Comparison of ENCODE assay signal across 10 cellular contexts in the genomic region with DNA sequence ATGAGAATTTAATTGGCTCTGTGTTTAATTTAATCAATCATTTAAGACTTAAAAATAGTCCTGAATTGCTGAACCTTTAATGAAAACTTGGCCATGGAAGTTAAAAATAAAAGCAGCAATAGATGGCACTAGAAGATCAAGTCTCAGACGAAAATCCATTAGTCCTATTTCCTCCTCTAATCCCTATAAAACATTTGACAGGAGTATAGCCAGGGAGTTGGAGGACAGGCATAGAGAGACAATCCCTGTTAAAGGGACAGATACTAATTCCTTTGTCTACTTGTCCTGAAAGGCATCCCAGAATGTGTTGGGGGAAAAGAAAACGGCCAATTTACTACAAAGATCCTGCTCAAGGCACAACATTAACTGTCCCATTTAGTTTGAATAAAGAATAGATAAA.
A peak's percentile ranks its signal among the peaks of the same experiment; 100 is the strongest.
DNase-seq lines count a peak whose midpoint lies in the region; ATAC-seq, FAIRE-seq and TF ChIP-seq lines count a peak whose summit lies in the region.
"Had no signal": no experiment of that assay in that cellular context is flagged by ENCODE, and none has a peak within 500 bp of the region (broad histone marks: within the 10 kb centered on the region; RNA-seq: fewer than 3 reads in every experiment).

No MANE protein-coding gene starts in this region.

- H3K27me3 ChIP-seq in astrocyte (ENCODE audit: insufficient read depth, low read length) = no peaks in the 10 kb centered on the region

- FAIRE-seq in D721Med (lab: Jason Lieb, UNC) (peak; percentile 48), astrocyte (lab: Jason Lieb, UNC) (no peak)
- FAIRE-seq: endometrium had no signal

- H3K9me3 ChIP-seq in astrocyte (ENCODE audit: insufficient read depth, low read depth, low read length) = no peaks in the 10 kb centered on the region

- peak overlapping the region; percentile 61 for H2AFZ ChIP-seq in astrocyte (ENCODE audit: low read depth, low read length)

- H3K36me3 Mint-ChIP-seq in astrocyte (ENCODE audit: low read depth, unreplicated experiment) = no peaks in the 10 kb centered on the region

- H3K79me2 ChIP-seq in astrocyte (ENCODE audit: insufficient read depth, low read length) = no peaks in the 10 kb centered on the region

- peak overlapping the region; percentile 72 for H3K4me2 ChIP-seq in astrocyte (ENCODE audit: low read length)

- H3K4me1 Mint-ChIP-seq in astrocyte (ENCODE audit: low read depth, unreplicated experiment) = peaks cover 7% of the 10 kb centered on the region

- intact Hi-C loops in cardiac septum (cut with DNase I) = no loop called here

- DNase-seq in D721Med (ENCODE audit: insufficient read length, low spot score) = peak; percentile 9
- peak; percentile 43 for DNase-seq in NCI-H1694 (lab: John Stamatoyannopoulos, UW)
- DNase-seq in astrocyte (ENCODE audit: low read depth) = peak; percentile 4
- DNase-seq in left kidney (ENCODE audit: low read depth, low spot score) = peak; percentile 26
- no peak for DNase-seq in DMS79 treated with DMSO at 0.1 percent for 48 hours (lab: John Stamatoyannopoulos, UW)
- DNase-seq in cardiac septum (ENCODE audit: low spot score) = no peak
- DNase-seq: activated CD8-positive, alpha-beta memory T cell treated with anti-CD3 and anti-CD28 coated beads for 24 hours had no signal

- peak overlapping the region; percentile 17 for H3K4me3 Mint-ChIP-seq in astrocyte (ENCODE audit: unreplicated experiment)

- H3K9ac ChIP-seq in astrocyte (ENCODE audit: low read length) = peak overlapping the region; percentile 41

- ATAC-seq in GM19035 (IDR thresholded peaks at IDR 0.05; ENCODE audit: unreplicated experiment) = no peak
- no peak for ATAC-seq in GM19023 (IDR thresholded peaks at IDR 0.05; ENCODE audit: unreplicated experiment)

- H3K4me3 ChIP-seq in astrocyte (ENCODE audit: insufficient read depth, low read depth, low read length) = peak overlapping the region; percentile 17

- H3K27ac Mint-ChIP-seq in astrocyte (ENCODE audit: unreplicated experiment) = peak overlapping the region; percentile 85

- H3K4me1 ChIP-seq in astrocyte (ENCODE audit: insufficient read depth, low read length) = peaks cover 4% of the 10 kb centered on the region

- H3K27ac ChIP-seq in astrocyte (ENCODE audit: low read depth, low read length) = peak overlapping the region; percentile 43

- no peaks in the 10 kb centered on the region for H4K20me1 ChIP-seq in astrocyte (ENCODE audit: insufficient read depth, low read length)

- H3K36me3 ChIP-seq in astrocyte (ENCODE audit: insufficient read depth, low read length) = no peaks in the 10 kb centered on the region

- H3K9me3 Mint-ChIP-seq in astrocyte (ENCODE audit: unreplicated experiment) = peaks cover 2% of the 10 kb centered on the region

- TF ChIP-seq CTCF in D721Med (IDR thresholded peaks at IDR 0.05; ENCODE audit: insufficient read depth, missing control alignments) (peak; percentile 68), astrocyte (IDR thresholded peaks at IDR 0.05; ENCODE audit: insufficient read depth, low read depth, low read length) (no peak)

- H3K27me3 Mint-ChIP-seq in astrocyte (ENCODE audit: low read depth, unreplicated experiment) = no peaks in the 10 kb centered on the region

Comparison
In these comparisons a context has a peak if more than half of its experiments do, and no peak if none do; other contexts are left out.
1. DNase-seq: peak in D721Med (single experiment), NCI-H1694 (single experiment), astrocyte (single experiment) and left kidney (single experiment); none in DMS79 treated with DMSO at 0.1 percent for 48 hours (single experiment) and cardiac septum (single experiment).